Comparison of ENCODE assay signal across 8 cellular contexts in genomic region chr22:36781656-36782627, GRCh38. TPM values are rescaled to one million over a fixed set of nuclear protein-coding genes. Genes with fewer than 3 reads are reported as not detected.
DNase-seq lines count a peak whose midpoint lies in the region; ATAC-seq and TF ChIP-seq lines count a peak whose summit lies in the region.

No MANE protein-coding gene starts in this region.

- POLR2A ChIA-PET in WTC11 (lab: Charles Lee): interaction anchor here (0.7 kb wide), 1 partner anchor 121 kb away, joined by 3 read pairs; no protein-coding TSS in a partner anchor

- peaks cover 21% of the 10 kb centered on the region for H3K36me3 Mint-ChIP-seq in WTC11

- intact Hi-C loops in breast epithelium (cut with DNase I; ENCODE audit: low total_unique reads): no loop called here

- peaks cover 40% of the 10 kb centered on the region for H3K27me3 Mint-ChIP-seq in WTC11 (ENCODE audit: low read depth)

- no peaks in the 10 kb centered on the region for H3K9me3 ChIP-seq in breast epithelium

- peak; percentile 93 for ATAC-seq in WTC11
- ATAC-seq in GM19452 (IDR thresholded peaks at IDR 0.05; ENCODE audit: unreplicated experiment): no peak

- H3K27ac ChIP-seq in breast epithelium: peak overlapping the region in 1 of 2 donors; percentile 58

- no peaks in the 10 kb centered on the region for H3K36me3 ChIP-seq in breast epithelium

- no peak overlapping the region for H3K27ac Mint-ChIP-seq in WTC11

- TF ChIP-seq CTCF in WTC11 (IDR thresholded peaks at IDR 0.05): peak; percentile 82
- TF ChIP-seq CTCF in breast epithelium (IDR thresholded peaks at IDR 0.05): peak; percentile 78 to 92 (median 87)

- no peak overlapping the region for H3K4me3 ChIP-seq in breast epithelium

- CTCF ChIA-PET in WTC11 (lab: Charles Lee): interaction anchor here (0.5 to 4.8 kb wide), 28 partner anchors 8 to 287 kb away, joined by 3 to 58 read pairs (median 4); partner anchors contain the start of genes MPST and TST

- H3K4me3 Mint-ChIP-seq in WTC11: no peak overlapping the region; the same call in none of the 2 replicates

- no peak for TF ChIP-seq POLR2A in breast epithelium (IDR thresholded peaks at IDR 0.05)

- peaks cover 0 to 13% of the 10 kb centered on the region in 2 donors for H3K27me3 ChIP-seq in breast epithelium

- H3K4me1 ChIP-seq in breast epithelium: no peaks in the 10 kb centered on the region

- peaks cover 23% of the 10 kb centered on the region for H3K4me1 Mint-ChIP-seq in WTC11

- peak; percentile 62 for DNase-seq in DMS153 (lab: John Stamatoyannopoulos, UW)
- peak; percentile 88 for DNase-seq in H4 (ENCODE audit: low spot score)
- DNase-seq in NCI-H1694 (lab: John Stamatoyannopoulos, UW): peak; percentile 12
- DNase-seq in WTC11 (ENCODE audit: low spot score): peak; percentile 91
- peak; percentile 69 to 81 for DNase-seq in breast epithelium (ENCODE audit: low spot score in 2 of 2)
- peak; percentile 92 for DNase-seq in iris pigment epithelial cell (ENCODE audit: low read depth)
- DNase-seq in stimulated activated CD4-positive, alpha-beta T cell treated with anti-CD3 and anti-CD28 coated beads, Interleukin-12 subunit alpha, Interleukin-12 subunit beta, amount 100 ng/mL, for 4 hours: peak; percentile 83

- H3K9me3 Mint-ChIP-seq in WTC11: peaks cover 24% of the 10 kb centered on the region

TF ChIP-seq in WTC11, 78 proteins besides CTCF, POLR2A, EP300 and RAD21:
- TF ChIP-seq TEAD4 (CRISPR knock-in tag; IDR thresholded peaks at IDR 0.05) (peak; percentile 61; the same call in 1 of the 2 replicates), ETV6 (CRISPR knock-in tag; IDR thresholded peaks at IDR 0.05) (no peak), ZNF396 (CRISPR knock-in tag; IDR thresholded peaks at IDR 0.05; ENCODE audit: borderline replicate concordance) (no peak), NR3C1 (CRISPR knock-in tag; conservative IDR thresholded peaks at IDR 0.05; ENCODE audit: low read depth) (no peak), TEAD1 (CRISPR knock-in tag; IDR thresholded peaks at IDR 0.05) (peak; percentile 72; the same call in 1 of the 2 replicates), USF1 (CRISPR knock-in tag; IDR thresholded peaks at IDR 0.05) (no peak), CREM (CRISPR knock-in tag; IDR thresholded peaks at IDR 0.05) (0 out of 2 replicates have a peak, but pooled peaks have one; percentile 29)
- TF ChIP-seq, protein P1, sequence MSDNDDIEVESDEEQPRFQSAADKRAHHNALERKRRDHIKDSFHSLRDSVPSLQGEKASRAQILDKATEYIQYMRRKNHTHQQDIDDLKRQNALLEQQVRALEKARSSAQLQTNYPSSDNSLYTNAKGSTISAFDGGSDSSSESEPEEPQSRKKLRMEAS (CRISPR knock-in tag; IDR thresholded peaks at IDR 0.05): 0 out of 2 replicates have a peak, but pooled peaks have one; percentile 38
TF ChIP-seq in WTC11: peak in this region for 4.

RNA-seq across cellular contexts. Expression of gene IFT27, which starts 6.0 kb away (rescaled TPM):
- total RNA-seq in H4 (2014; rRNA removed; shearing (Covaris generic)): 12.9 and 17.7 TPM in 2 replicates
- total RNA-seq in WTC11 (2021): 47.9 to 56.3 TPM (median 53.8 TPM) in 3 replicates
- 10 to 100 TPM; 19.0 to 23.7 (median 20.6) TPM for total RNA-seq in breast epithelium

RNA-seq across cellular contexts. Expression of gene PVALB, which starts 34.9 kb away (rescaled TPM):
- not detected in 2 replicates for total RNA-seq in H4 (2014; rRNA removed; shearing (Covaris generic))
- total RNA-seq in WTC11 (2021) (2.7 to 5.9 TPM (median 4.5 TPM) in 3 replicates), breast epithelium (1 to 10 TPM in 1 of 3 donors, not detected in 2; 1.8 TPM)

Comparison
In these comparisons a context has a peak if more than half of its experiments do, and no peak if none do; other contexts are left out.
1. DNase-seq: peak in every context shown above with its lines; median percentile 92 in iris pigment epithelial cell; 91 in WTC11; 88 in H4; 83 in stimulated activated CD4-positive, alpha-beta T cell treated with anti-CD3 and anti-CD28 coated beads, Interleukin-12 subunit alpha, Interleukin-12 subunit beta, amount 100 ng/mL, for 4 hours; 75 in breast epithelium; 62 in DMS153; 12 in NCI-H1694.